In genomic region chr5:91272858-91273257, GRCh38 we compare ENCODE assay signal across 2 cellular contexts.
TF ChIP-seq lines count a peak whose summit lies in the region.

No MANE protein-coding gene starts in this region.

TF ChIP-seq in GM12878, 131 proteins besides CTCF, POLR2A, EP300 and RAD21 (continued from another document and continues in another):
- no peak for TF ChIP-seq E4F1 (IDR thresholded peaks at IDR 0.05; ENCODE audit: borderline replicate concordance, partially characterized antibody)
- no peak for TF ChIP-seq CHD1 (IDR thresholded peaks at IDR 0.05; ENCODE audit: low read depth, low read length)
- TF ChIP-seq KAT2A (conservative IDR thresholded peaks at IDR 0.05; ENCODE audit: control insufficient read depth, low read depth, low read length) = no peak
- peak; percentile 99 for TF ChIP-seq TBL1XR1 (IDR thresholded peaks at IDR 0.05; ENCODE audit: low read depth, low read length)
- TF ChIP-seq MEF2A (IDR thresholded peaks at IDR 0.05; ENCODE audit: insufficient read depth, low read depth, low read length) = peak; percentile 100
- TF ChIP-seq SUPT20H (IDR thresholded peaks at IDR 0.05; ENCODE audit: borderline replicate concordance, control insufficient read depth, low read depth, low read length) = no peak
- peak; percentile 85; the same call in 1 of the 2 replicates for TF ChIP-seq CHD2 (IDR thresholded peaks at IDR 0.05; ENCODE audit: borderline replicate concordance, low read depth, low read length)
- no peak for TF ChIP-seq PAX8 (IDR thresholded peaks at IDR 0.05)
- no peak for TF ChIP-seq MYB (IDR thresholded peaks at IDR 0.05; ENCODE audit: borderline replicate concordance, low read depth, low read length)
- TF ChIP-seq YBX1 (IDR thresholded peaks at IDR 0.05) = no peak
- TF ChIP-seq IRF4 (IDR thresholded peaks at IDR 0.05; ENCODE audit: low read depth, low read length) = peak; percentile 97
- peak; percentile 83; the same call in 1 of the 2 replicates for TF ChIP-seq ZBED1 (IDR thresholded peaks at IDR 0.05; ENCODE audit: borderline replicate concordance)
- no peak for TF ChIP-seq NR2C2 (IDR thresholded peaks at IDR 0.05; ENCODE audit: borderline replicate concordance, control insufficient read depth, insufficient read length, low read depth)
- peak; percentile 80 for TF ChIP-seq RELB (IDR thresholded peaks at IDR 0.05; ENCODE audit: low read depth)
- no peak for TF ChIP-seq SREBF2 (IDR thresholded peaks at IDR 0.05; ENCODE audit: low read length)
- TF ChIP-seq ATF3 (IDR thresholded peaks at IDR 0.05; ENCODE audit: borderline replicate concordance, extremely low read depth, low read depth, low read length) = no peak
- TF ChIP-seq ZBTB40 (IDR thresholded peaks at IDR 0.05; ENCODE audit: borderline replicate concordance) = no peak
- TF ChIP-seq ATF2 (IDR thresholded peaks at IDR 0.05; ENCODE audit: low read length) = peak; percentile 95
- TF ChIP-seq CBFB (IDR thresholded peaks at IDR 0.05; ENCODE audit: low read depth) = peak; percentile 80; the same call in 1 of the 2 replicates

TF ChIP-seq in WTC11, 78 proteins besides CTCF, POLR2A, EP300 and RAD21 (continued from another document):
- no peak for TF ChIP-seq ZNF425 (CRISPR knock-in tag; conservative IDR thresholded peaks at IDR 0.05)
- no peak for TF ChIP-seq CREB1 (CRISPR knock-in tag; IDR thresholded peaks at IDR 0.05)
- TF ChIP-seq CDX4 (CRISPR knock-in tag; IDR thresholded peaks at IDR 0.05; ENCODE audit: borderline replicate concordance) = no peak
- TF ChIP-seq ZNF317 (CRISPR knock-in tag; IDR thresholded peaks at IDR 0.05; ENCODE audit: borderline replicate concordance, low read depth) = no peak
- no peak for TF ChIP-seq ZNF423 (CRISPR knock-in tag; IDR thresholded peaks at IDR 0.05)
- TF ChIP-seq SOX15 (CRISPR knock-in tag; IDR thresholded peaks at IDR 0.05) = no peak
- no peak for TF ChIP-seq ZMAT4 (CRISPR knock-in tag; IDR thresholded peaks at IDR 0.05)
- TF ChIP-seq ZNF281 (CRISPR knock-in tag; IDR thresholded peaks at IDR 0.05) = no peak
- TF ChIP-seq NR2C2 (CRISPR knock-in tag; IDR thresholded peaks at IDR 0.05) = no peak
- TF ChIP-seq ATF6 (CRISPR knock-in tag; IDR thresholded peaks at IDR 0.05) = no peak
- TF ChIP-seq RELA (CRISPR knock-in tag; IDR thresholded peaks at IDR 0.05; ENCODE audit: borderline replicate concordance) = no peak
- TF ChIP-seq AR (CRISPR knock-in tag; IDR thresholded peaks at IDR 0.05) = no peak
- TF ChIP-seq JUN (CRISPR knock-in tag; IDR thresholded peaks at IDR 0.05) = no peak
